In the genomic region with DNA sequence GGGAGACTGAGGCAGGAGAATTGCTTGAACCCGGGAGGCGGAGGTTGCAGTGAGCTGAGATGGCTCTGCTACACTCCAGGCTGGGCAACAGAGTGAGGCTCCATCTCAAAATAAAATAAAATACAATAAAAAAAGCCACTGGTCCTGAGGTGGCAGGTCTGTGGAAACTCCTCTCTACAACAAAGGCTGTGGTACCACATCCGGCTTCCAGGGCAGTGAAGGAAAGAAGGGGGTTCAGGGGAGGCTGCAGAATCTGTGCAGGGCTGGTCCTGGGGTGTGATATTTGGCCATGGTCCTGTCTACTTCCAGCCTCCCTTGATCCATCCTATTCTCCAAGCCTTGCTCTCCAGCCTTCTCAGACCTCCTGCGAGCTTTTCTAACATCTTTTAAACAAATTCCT, we compare ENCODE assay signal across 1 cellular context.
TF ChIP-seq lines count a peak whose summit lies in the region.

No MANE protein-coding gene starts in this region.

TF ChIP-seq in GM12878, 131 proteins besides CTCF, POLR2A, EP300 and RAD21:
- no peak for TF ChIP-seq ZNF274 (IDR thresholded peaks at IDR 0.05; ENCODE audit: insufficient read depth, insufficient read length)
- TF ChIP-seq HCFC1 (IDR thresholded peaks at IDR 0.05; ENCODE audit: low read length): no peak
- TF ChIP-seq, protein P1, sequence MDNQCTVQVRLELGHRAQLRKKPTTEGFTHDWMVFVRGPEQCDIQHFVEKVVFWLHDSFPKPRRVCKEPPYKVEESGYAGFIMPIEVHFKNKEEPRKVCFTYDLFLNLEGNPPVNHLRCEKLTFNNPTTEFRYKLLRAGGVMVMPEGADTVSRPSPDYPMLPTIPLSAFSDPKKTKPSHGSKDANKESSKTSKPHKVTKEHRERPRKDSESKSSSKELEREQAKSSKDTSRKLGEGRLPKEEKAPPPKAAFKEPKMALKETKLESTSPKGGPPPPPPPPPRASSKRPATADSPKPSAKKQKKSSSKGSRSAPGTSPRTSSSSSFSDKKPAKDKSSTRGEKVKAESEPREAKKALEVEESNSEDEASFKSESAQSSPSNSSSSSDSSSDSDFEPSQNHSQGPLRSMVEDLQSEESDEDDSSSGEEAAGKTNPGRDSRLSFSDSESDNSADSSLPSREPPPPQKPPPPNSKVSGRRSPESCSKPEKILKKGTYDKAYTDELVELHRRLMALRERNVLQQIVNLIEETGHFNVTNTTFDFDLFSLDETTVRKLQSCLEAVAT (IDR thresholded peaks at IDR 0.05): no peak
- TF ChIP-seq, protein P2, sequence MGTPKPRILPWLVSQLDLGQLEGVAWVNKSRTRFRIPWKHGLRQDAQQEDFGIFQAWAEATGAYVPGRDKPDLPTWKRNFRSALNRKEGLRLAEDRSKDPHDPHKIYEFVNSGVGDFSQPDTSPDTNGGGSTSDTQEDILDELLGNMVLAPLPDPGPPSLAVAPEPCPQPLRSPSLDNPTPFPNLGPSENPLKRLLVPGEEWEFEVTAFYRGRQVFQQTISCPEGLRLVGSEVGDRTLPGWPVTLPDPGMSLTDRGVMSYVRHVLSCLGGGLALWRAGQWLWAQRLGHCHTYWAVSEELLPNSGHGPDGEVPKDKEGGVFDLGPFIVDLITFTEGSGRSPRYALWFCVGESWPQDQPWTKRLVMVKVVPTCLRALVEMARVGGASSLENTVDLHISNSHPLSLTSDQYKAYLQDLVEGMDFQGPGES (IDR thresholded peaks at IDR 0.05): no peak
- TF ChIP-seq STAT1 (conservative IDR thresholded peaks at IDR 0.05): no peak
- TF ChIP-seq HSF1 (IDR thresholded peaks at IDR 0.05; ENCODE audit: low read depth, low read length): no peak
- TF ChIP-seq IKZF1 (conservative IDR thresholded peaks at IDR 0.05): no peak
- TF ChIP-seq NFIC (IDR thresholded peaks at IDR 0.05; ENCODE audit: low read depth, low read length): no peak
- no peak for TF ChIP-seq SMARCA5 (IDR thresholded peaks at IDR 0.05)
- TF ChIP-seq ETV6 (conservative IDR thresholded peaks at IDR 0.05 in 1 of 2, IDR thresholded peaks at IDR 0.05 in 1 of 2; ENCODE audit: borderline replicate concordance in 1 of 2, low read depth in 1 of 2): no peak
- TF ChIP-seq SREBF2 (IDR thresholded peaks at IDR 0.05; ENCODE audit: low read length): no peak
- TF ChIP-seq, protein P3, sequence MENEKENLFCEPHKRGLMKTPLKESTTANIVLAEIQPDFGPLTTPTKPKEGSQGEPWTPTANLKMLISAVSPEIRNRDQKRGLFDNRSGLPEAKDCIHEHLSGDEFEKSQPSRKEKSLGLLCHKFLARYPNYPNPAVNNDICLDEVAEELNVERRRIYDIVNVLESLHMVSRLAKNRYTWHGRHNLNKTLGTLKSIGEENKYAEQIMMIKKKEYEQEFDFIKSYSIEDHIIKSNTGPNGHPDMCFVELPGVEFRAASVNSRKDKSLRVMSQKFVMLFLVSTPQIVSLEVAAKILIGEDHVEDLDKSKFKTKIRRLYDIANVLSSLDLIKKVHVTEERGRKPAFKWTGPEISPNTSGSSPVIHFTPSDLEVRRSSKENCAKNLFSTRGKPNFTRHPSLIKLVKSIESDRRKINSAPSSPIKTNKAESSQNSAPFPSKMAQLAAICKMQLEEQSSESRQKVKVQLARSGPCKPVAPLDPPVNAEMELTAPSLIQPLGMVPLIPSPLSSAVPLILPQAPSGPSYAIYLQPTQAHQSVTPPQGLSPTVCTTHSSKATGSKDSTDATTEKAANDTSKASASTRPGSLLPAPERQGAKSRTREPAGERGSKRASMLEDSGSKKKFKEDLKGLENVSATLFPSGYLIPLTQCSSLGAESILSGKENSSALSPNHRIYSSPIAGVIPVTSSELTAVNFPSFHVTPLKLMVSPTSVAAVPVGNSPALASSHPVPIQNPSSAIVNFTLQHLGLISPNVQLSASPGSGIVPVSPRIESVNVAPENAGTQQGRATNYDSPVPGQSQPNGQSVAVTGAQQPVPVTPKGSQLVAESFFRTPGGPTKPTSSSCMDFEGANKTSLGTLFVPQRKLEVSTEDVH (IDR thresholded peaks at IDR 0.05; ENCODE audit: low read depth, partially characterized antibody): no peak
- no peak for TF ChIP-seq TCF3 (IDR thresholded peaks at IDR 0.05; ENCODE audit: borderline replicate concordance, insufficient read depth, low read depth, low read length)
- TF ChIP-seq HDAC6 (IDR thresholded peaks at IDR 0.05; ENCODE audit: unreplicated experiment): no peak
- TF ChIP-seq, protein P4, sequence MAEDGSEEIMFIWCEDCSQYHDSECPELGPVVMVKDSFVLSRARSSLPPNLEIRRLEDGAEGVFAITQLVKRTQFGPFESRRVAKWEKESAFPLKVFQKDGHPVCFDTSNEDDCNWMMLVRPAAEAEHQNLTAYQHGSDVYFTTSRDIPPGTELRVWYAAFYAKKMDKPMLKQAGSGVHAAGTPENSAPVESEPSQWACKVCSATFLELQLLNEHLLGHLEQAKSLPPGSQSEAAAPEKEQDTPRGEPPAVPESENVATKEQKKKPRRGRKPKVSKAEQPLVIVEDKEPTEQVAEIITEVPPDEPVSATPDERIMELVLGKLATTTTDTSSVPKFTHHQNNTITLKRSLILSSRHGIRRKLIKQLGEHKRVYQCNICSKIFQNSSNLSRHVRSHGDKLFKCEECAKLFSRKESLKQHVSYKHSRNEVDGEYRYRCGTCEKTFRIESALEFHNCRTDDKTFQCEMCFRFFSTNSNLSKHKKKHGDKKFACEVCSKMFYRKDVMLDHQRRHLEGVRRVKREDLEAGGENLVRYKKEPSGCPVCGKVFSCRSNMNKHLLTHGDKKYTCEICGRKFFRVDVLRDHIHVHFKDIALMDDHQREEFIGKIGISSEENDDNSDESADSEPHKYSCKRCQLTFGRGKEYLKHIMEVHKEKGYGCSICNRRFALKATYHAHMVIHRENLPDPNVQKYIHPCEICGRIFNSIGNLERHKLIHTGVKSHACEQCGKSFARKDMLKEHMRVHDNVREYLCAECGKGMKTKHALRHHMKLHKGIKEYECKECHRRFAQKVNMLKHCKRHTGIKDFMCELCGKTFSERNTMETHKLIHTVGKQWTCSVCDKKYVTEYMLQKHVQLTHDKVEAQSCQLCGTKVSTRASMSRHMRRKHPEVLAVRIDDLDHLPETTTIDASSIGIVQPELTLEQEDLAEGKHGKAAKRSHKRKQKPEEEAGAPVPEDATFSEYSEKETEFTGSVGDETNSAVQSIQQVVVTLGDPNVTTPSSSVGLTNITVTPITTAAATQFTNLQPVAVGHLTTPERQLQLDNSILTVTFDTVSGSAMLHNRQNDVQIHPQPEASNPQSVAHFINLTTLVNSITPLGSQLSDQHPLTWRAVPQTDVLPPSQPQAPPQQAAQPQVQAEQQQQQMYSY (CRISPR knock-in tag; IDR thresholded peaks at IDR 0.05): no peak
- TF ChIP-seq RFX5 (IDR thresholded peaks at IDR 0.05; ENCODE audit: low read depth, low read length): no peak
- TF ChIP-seq POLR2AphosphoS5 (IDR thresholded peaks at IDR 0.05; ENCODE audit: low read length): no peak
